ENCODE assay signal across 8 cellular contexts in genomic region chrX:21838937-21839333, GRCh38. TPM values are rescaled to one million over a fixed set of nuclear protein-coding genes. Genes with fewer than 3 reads are reported as not detected.
A peak's percentile ranks its signal among the peaks of the same experiment; 100 is the strongest.
DNase-seq lines count a peak whose midpoint lies in the region; ATAC-seq lines count a peak whose summit lies in the region.

No MANE protein-coding gene starts in this region.

- peaks cover 2% of the 10 kb centered on the region for H3K27me3 Mint-ChIP-seq in activated CD4-positive, alpha-beta memory T cell treated with anti-CD3 and anti-CD28 coated beads, Interleukin-2, amount 10 ng/mL, durations not matched to agents 7 days and 5 days

- CTCF ChIA-PET in activated CD4-positive, alpha-beta memory T cell treated with anti-CD3 and anti-CD28 coated beads, Interleukin-2, amount 10 ng/mL, durations not matched to agents 7 days and 5 days (lab: Charles Lee) = interaction anchor here (1.2 to 3.0 kb wide), 3 partner anchors 103 to 146 kb away, joined by 3 to 25 read pairs (median 7); no protein-coding TSS in a partner anchor

- peak overlapping the region; percentile 66 for H3K4me3 ChIP-seq in skeletal muscle cell (ENCODE audit: low read depth, low read length)

- intact Hi-C loops in left ventricle myocardium superior (cut with micrococcal nuclease) = no loop called here

- peak overlapping the region; percentile 76 for H3K4me3 Mint-ChIP-seq in activated CD4-positive, alpha-beta memory T cell treated with anti-CD3 and anti-CD28 coated beads, Interleukin-2, amount 10 ng/mL, durations not matched to agents 7 days and 5 days

- peak overlapping the region; percentile 84 for H3K27ac Mint-ChIP-seq in activated CD4-positive, alpha-beta memory T cell treated with anti-CD3 and anti-CD28 coated beads, Interleukin-2, amount 10 ng/mL, durations not matched to agents 7 days and 5 days

- DNase-seq in NCI-H2029 treated with DMSO at 0.1 percent for 48 hours (lab: John Stamatoyannopoulos, UW) = peak; percentile 15
- DNase-seq in NCI-H2029 (lab: John Stamatoyannopoulos, UW) = no peak
- no peak for DNase-seq in activated CD4-positive, alpha-beta memory T cell treated with anti-CD3 and anti-CD28 coated beads, Interleukin-2, amount 10 ng/mL, durations not matched to agents 7 days and 5 days
- DNase-seq in left ventricle myocardium superior = no peak
- DNase-seq in skeletal muscle cell (ENCODE audit: low read depth) = no peak
- no peak for DNase-seq in stimulated activated CD4-positive, alpha-beta T cell treated with anti-CD3 and anti-CD28 coated beads, Interleukin-4, amount 100 ng/mL, for 1 hour
- no peak for DNase-seq in iPS-NIHi7 (ENCODE audit: extremely low spot score)

- peaks cover 6% of the 10 kb centered on the region for H3K36me3 Mint-ChIP-seq in activated CD4-positive, alpha-beta memory T cell treated with anti-CD3 and anti-CD28 coated beads, Interleukin-2, amount 10 ng/mL, durations not matched to agents 7 days and 5 days (ENCODE audit: low read depth)

- peak; percentile 25 for ATAC-seq in HG03432 (IDR thresholded peaks at IDR 0.05; ENCODE audit: unreplicated experiment)
- peak; percentile 27 for ATAC-seq in left ventricle myocardium superior

- H3K4me1 Mint-ChIP-seq in activated CD4-positive, alpha-beta memory T cell treated with anti-CD3 and anti-CD28 coated beads, Interleukin-2, amount 10 ng/mL, durations not matched to agents 7 days and 5 days = peaks cover 11% of the 10 kb centered on the region

- H3K9me3 Mint-ChIP-seq in activated CD4-positive, alpha-beta memory T cell treated with anti-CD3 and anti-CD28 coated beads, Interleukin-2, amount 10 ng/mL, durations not matched to agents 7 days and 5 days = no peaks in the 10 kb centered on the region

- POLR2A ChIA-PET in activated CD4-positive, alpha-beta memory T cell treated with anti-CD3 and anti-CD28 coated beads, Interleukin-2, amount 10 ng/mL, durations not matched to agents 7 days and 5 days (lab: Charles Lee) = interaction anchor here (1.4 to 1.9 kb wide), 3 partner anchors 12 to 134 kb away, joined by 3 to 8 read pairs (median 4); partner anchors contain the start of gene SMS

RNA-seq across cellular contexts. Expression of gene MBTPS2, which starts 0.5 kb away (rescaled TPM):
- 1 to 10 TPM; 8.5 to 9.1 TPM for total RNA-seq in activated CD4-positive, alpha-beta memory T cell treated with anti-CD3 and anti-CD28 coated beads, Interleukin-2, amount 10 ng/mL, durations not matched to agents 7 days and 5 days
- total RNA-seq in left ventricle myocardium superior = 9.9 TPM

RNA-seq across cellular contexts. Expression of gene YY2, which starts 16.9 kb away (rescaled TPM):
- total RNA-seq in activated CD4-positive, alpha-beta memory T cell treated with anti-CD3 and anti-CD28 coated beads, Interleukin-2, amount 10 ng/mL, durations not matched to agents 7 days and 5 days = 1 to 10 TPM; 1.3 TPM
- total RNA-seq in left ventricle myocardium superior = 0.57 TPM
